ENCODE assay signal across 8 cellular contexts in the genomic region with DNA sequence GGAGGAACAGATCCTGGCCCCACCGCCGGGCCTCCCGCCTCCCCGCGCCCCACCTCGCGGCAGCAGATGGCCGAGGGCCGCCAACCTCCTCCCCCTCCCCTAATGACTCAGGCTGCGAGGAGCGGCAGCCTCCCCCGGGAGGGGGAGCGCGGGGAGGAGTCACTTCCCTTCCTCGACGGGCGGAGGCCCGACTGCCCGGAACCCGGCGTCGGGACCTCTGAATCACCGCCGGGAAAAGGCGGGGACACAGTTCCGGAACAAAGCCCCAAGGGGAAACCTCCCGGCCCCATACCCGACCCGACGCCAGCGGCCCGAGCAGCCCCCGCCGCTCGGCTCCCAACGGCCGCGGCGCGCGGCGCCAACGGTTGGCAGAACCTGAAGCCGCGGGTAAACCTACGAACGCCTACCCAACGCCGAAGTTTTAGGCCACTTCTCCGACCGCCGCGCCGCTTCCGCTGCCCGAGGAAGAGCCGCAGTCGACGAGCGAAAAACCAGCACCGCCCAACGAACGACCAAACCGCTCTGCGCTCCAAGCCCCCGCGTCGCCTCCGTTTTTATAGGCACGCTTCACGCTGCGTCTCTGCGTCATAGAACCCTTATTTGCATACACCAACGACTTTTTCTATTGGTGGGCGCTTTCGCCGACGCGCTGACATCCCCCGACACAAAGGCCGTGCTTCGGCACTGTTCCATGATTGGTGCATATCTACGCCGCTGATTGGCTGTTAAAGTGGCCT. TPM values are rescaled to one million over a fixed set of nuclear protein-coding genes. Genes with fewer than 3 reads are reported as not detected.
DNase-seq lines count a peak whose midpoint lies in the region; ATAC-seq, FAIRE-seq and TF ChIP-seq lines count a peak whose summit lies in the region.

No MANE protein-coding gene starts in this region.

- H3K27ac ChIP-seq in HepG2 (ENCODE audit: extremely low read length, insufficient read depth, low read length) = peak overlapping the region; percentile 91

- H3K27ac Mint-ChIP-seq in dendritic cell treated with granulocyte-macrophage colony-stimulating factor and Interleukin-4, amounts not matched to agents 40 ng/mL and 50 ng/mL, for 4 days = peak overlapping the region; percentile 95

- peaks cover 32% of the 10 kb centered on the region for H4K20me1 ChIP-seq in HepG2 (ENCODE audit: insufficient read depth, low read length)

- no peak overlapping the region for H2AFZ ChIP-seq in HepG2 (ENCODE audit: low read length)

- peaks cover 30% of the 10 kb centered on the region for H3K4me1 Mint-ChIP-seq in dendritic cell treated with granulocyte-macrophage colony-stimulating factor and Interleukin-4, amounts not matched to agents 40 ng/mL and 50 ng/mL, for 4 days (ENCODE audit: low read depth)

- H3K79me2 ChIP-seq in HepG2 (ENCODE audit: insufficient read depth, low read length) = peaks cover 23% of the 10 kb centered on the region

- intact Hi-C loops in dendritic cell treated with granulocyte-macrophage colony-stimulating factor and Interleukin-4, amounts not matched to agents 40 ng/mL and 50 ng/mL, for 4 days (cut with micrococcal nuclease) = no loop called here
- intact Hi-C loops in HepG2 (cut with micrococcal nuclease; ENCODE audit: unreplicated experiment) = loop anchor here (2.0 to 5.0 kb wide), 2 partner anchors 48 to 65 kb away; partner anchors contain the start of gene UNC13D

- no peaks in the 10 kb centered on the region for H3K9me3 ChIP-seq in HepG2 (ENCODE audit: low read length)

- ATAC-seq in GM19372 (IDR thresholded peaks at IDR 0.05; ENCODE audit: low read depth, unreplicated experiment) (peak; percentile 50), HG03521 (IDR thresholded peaks at IDR 0.05; ENCODE audit: unreplicated experiment) (peak; percentile 60), HepG2 (peak; percentile 81)

- peak overlapping the region; percentile 73 to 92 (median 86) for H3K4me3 ChIP-seq in HepG2 (replicated peaks in 1 of 3; ENCODE audit: insufficient read depth in 1 of 3, low read depth in 2 of 3, low read length in 3 of 3)

- no peaks in the 10 kb centered on the region for H3K9me3 Mint-ChIP-seq in dendritic cell treated with granulocyte-macrophage colony-stimulating factor and Interleukin-4, amounts not matched to agents 40 ng/mL and 50 ng/mL, for 4 days

- peak overlapping the region; percentile 88 for H3K4me2 ChIP-seq in HepG2 (ENCODE audit: low read depth, low read length)

- POLR2A ChIA-PET in HepG2 (lab: Yijun Ruan, JAX) = interaction anchor here (0.6 to 13.1 kb wide), 109 partner anchors 9 to 1029 kb away, joined by 3 to 390 read pairs (median 5); partner anchors contain the start of genes ACOX1, CDK3, EVPL and EXOC7

- BruUV-seq in HepG2 (replicated peaks; lab: Mats Ljungman, UMichigan) = no TSS peak

- no peak for TF ChIP-seq CTCF in HepG2 (CRISPR knock-in tag; IDR thresholded peaks at IDR 0.05)

- FAIRE-seq in HepG2 (lab: Jason Lieb, UNC) = peak; percentile 98

- no peaks in the 10 kb centered on the region for H3K27me3 Mint-ChIP-seq in dendritic cell treated with granulocyte-macrophage colony-stimulating factor and Interleukin-4, amounts not matched to agents 40 ng/mL and 50 ng/mL, for 4 days

- peak; percentile 80 for TF ChIP-seq RAD21 in HepG2 (CRISPR knock-in tag; IDR thresholded peaks at IDR 0.05)

- peaks cover 54% of the 10 kb centered on the region for H3K36me3 Mint-ChIP-seq in dendritic cell treated with granulocyte-macrophage colony-stimulating factor and Interleukin-4, amounts not matched to agents 40 ng/mL and 50 ng/mL, for 4 days (ENCODE audit: low read depth)

- peak; percentile 100 for TF ChIP-seq POLR2A in HepG2 (IDR thresholded peaks at IDR 0.05; ENCODE audit: insufficient read depth in 1 of 2, low read depth in 2 of 2, low read length in 2 of 2)

- H3K4me1 ChIP-seq in HepG2 (ENCODE audit: insufficient read depth, low read length) = peaks cover 58% of the 10 kb centered on the region

- TF ChIP-seq EP300 in HepG2 (IDR thresholded peaks at IDR 0.05; ENCODE audit: low read depth in 2 of 2, low read length in 2 of 2) (peak in 1 of 2 experiments; percentile 12; a peak in 1 of 4 replicates), HepG2 (CRISPR knock-in tag; IDR thresholded peaks at IDR 0.05; ENCODE audit: borderline replicate concordance) (no peak; the same call in none of the 2 replicates)

- under 1% methylated on average over 16 of the region's 84 CpGs for WGBS in HepG2 (ENCODE audit: low lambda C conversion rate)

- H3K27me3 ChIP-seq in HepG2 (ENCODE audit: control insufficient read depth in 1 of 2, insufficient read depth in 2 of 2, low read length in 2 of 2) = no peaks in the 10 kb centered on the region; a peak in 1 of 5 replicates

- CTCF ChIA-PET in HepG2 (lab: Yijun Ruan, JAX; ENCODE audit: low intra/inter-chr PET ratio, low total read pairs) = no interaction called here

- peak; percentile 74 to 99 (median 94) for DNase-seq in C1 segment of cervical spinal cord (lab: John Stamatoyannopoulos, UW)
- peak; percentile 100 for DNase-seq in NCI-H69 (lab: John Stamatoyannopoulos, UW)
- DNase-seq in activated CD4-positive, alpha-beta T cell treated with anti-CD3 and anti-CD28 coated beads, Interleukin-2, amount 50 U/mL, for 24 hours (ENCODE audit: low read depth in 1 of 2, low spot score in 1 of 2) = peak; percentile 90 to 93
- peak; percentile 100 for DNase-seq in HepG2 (ENCODE audit: low spot score)
- DNase-seq in stimulated activated CD4-positive, alpha-beta T cell treated with anti-CD3 and anti-CD28 coated beads, Interleukin-4, amount 100 ng/mL, for 1 hour = peak; percentile 91

- peak overlapping the region; percentile 98 for H3K9ac ChIP-seq in HepG2 (ENCODE audit: insufficient read depth, low read depth, low read length)

- peaks cover 8 to 9% of the 10 kb centered on the region in 2 experiments; a peak in 4 of 5 replicates for H3K36me3 ChIP-seq in HepG2 (replicated peaks in 1 of 2; ENCODE audit: control insufficient read depth in 1 of 2, insufficient read depth in 2 of 2, low read length in 2 of 2)

- H3K4me3 Mint-ChIP-seq in dendritic cell treated with granulocyte-macrophage colony-stimulating factor and Interleukin-4, amounts not matched to agents 40 ng/mL and 50 ng/mL, for 4 days = peak overlapping the region; percentile 86

- in situ Hi-C loops in HepG2 (cut with HindIII; ENCODE audit: extremely low pct_ligation_motif_present, low pct_unique_long_range_greater_than_20kb) = no loop called here

RNA-seq across cellular contexts. Expression of gene UNK, which starts 5.2 kb away (rescaled TPM):
- total RNA-seq in HepG2 (2016; rRNA removed; fragmentation: Illumina TruSeq; extraction: Trizol) = 28.6 and 33.0 TPM in 2 replicates
- 37.2 and 44.0 TPM in 2 replicates for total RNA-seq in HepG2 (2016; cell fraction: cytosol; rRNA removed; fragmentation: Illumina TruSeq; extraction: Trizol; ENCODE audit: low read depth)
- total RNA-seq in HepG2 (2016; cell fraction: insoluble cytoplasmic fraction; rRNA removed; fragmentation: Illumina TruSeq; extraction: Trizol) = 21.2 and 33.0 TPM in 2 replicates
- 58.6 and 59.5 TPM in 2 replicates for total RNA-seq in HepG2 (2016; cell fraction: membrane; rRNA removed; fragmentation: Illumina TruSeq; extraction: Trizol)
- total RNA-seq in HepG2 (2016; cell fraction: nucleus; rRNA removed; fragmentation: Illumina TruSeq; extraction: Trizol) = 38.6 and 43.6 TPM in 2 replicates
- 30.7 and 31.6 TPM in 2 replicates for polyA plus RNA-seq in HepG2 (2011; rRNA removed)
- 18.7 and 21.7 TPM in 2 replicates for polyA plus RNA-seq in HepG2 (2011; cell fraction: cytosol; rRNA removed)
- 50.0 and 56.4 TPM in 2 replicates for polyA plus RNA-seq in HepG2 (2011; cell fraction: nucleus; rRNA removed)
- polyA plus RNA-seq in HepG2 (2012) = 20.8 and 23.9 TPM in 2 replicates
- polyA plus RNA-seq in HepG2 (2016; cell fraction: cytosol; fragmentation: Illumina TruSeq; extraction: Trizol; ENCODE audit: low read depth) = 55.3 and 62.7 TPM in 2 replicates
- polyA plus RNA-seq in HepG2 (2016; cell fraction: insoluble cytoplasmic fraction; fragmentation: Illumina TruSeq; extraction: Trizol; ENCODE audit: low read depth) = 28.7 and 35.1 TPM in 2 replicates
- 64.7 and 69.9 TPM in 2 replicates for polyA plus RNA-seq in HepG2 (2016; cell fraction: membrane; fragmentation: Illumina TruSeq; extraction: Trizol; ENCODE audit: low read depth)
- 52.8 and 60.0 TPM in 2 replicates for polyA plus RNA-seq in HepG2 (2016; cell fraction: nucleus; fragmentation: Illumina TruSeq; extraction: Trizol; ENCODE audit: insufficient read depth, low read depth)
- 24.3 and 28.1 TPM in 2 replicates for polyA minus RNA-seq in HepG2 (2011; rRNA and poly(A)+ RNA removed; ENCODE audit: low replicate concordance)
- polyA minus RNA-seq in HepG2 (2011; cell fraction: cytosol; rRNA and poly(A)+ RNA removed) = 10.4 and 14.9 TPM in 2 replicates
- polyA minus RNA-seq in HepG2 (2011; cell fraction: nucleus; rRNA and poly(A)+ RNA removed) = 78.9 and 91.3 TPM in 2 replicates

RNA-seq across cellular contexts. Expression of gene GALK1, which starts 14.4 kb away (rescaled TPM):
- total RNA-seq in HepG2 (2016; rRNA removed; fragmentation: Illumina TruSeq; extraction: Trizol) = 93.6 and 95.6 TPM in 2 replicates
- 31.6 and 39.5 TPM in 2 replicates for total RNA-seq in HepG2 (2016; cell fraction: cytosol; rRNA removed; fragmentation: Illumina TruSeq; extraction: Trizol; ENCODE audit: low read depth)
- total RNA-seq in HepG2 (2016; cell fraction: insoluble cytoplasmic fraction; rRNA removed; fragmentation: Illumina TruSeq; extraction: Trizol) = 94.0 and 98.0 TPM in 2 replicates
- 35.0 and 44.2 TPM in 2 replicates for total RNA-seq in HepG2 (2016; cell fraction: membrane; rRNA removed; fragmentation: Illumina TruSeq; extraction: Trizol)
- total RNA-seq in HepG2 (2016; cell fraction: nucleus; rRNA removed; fragmentation: Illumina TruSeq; extraction: Trizol) = 44.3 and 48.9 TPM in 2 replicates
- polyA plus RNA-seq in HepG2 (2011; rRNA removed) = 59.9 and 93.0 TPM in 2 replicates
- polyA plus RNA-seq in HepG2 (2011; cell fraction: cytosol; rRNA removed) = 65.7 and 112 TPM in 2 replicates
- polyA plus RNA-seq in HepG2 (2011; cell fraction: nucleus; rRNA removed) = 162 and 164 TPM in 2 replicates
- 57.4 and 59.7 TPM in 2 replicates for polyA plus RNA-seq in HepG2 (2012)
- polyA plus RNA-seq in HepG2 (2016; cell fraction: cytosol; fragmentation: Illumina TruSeq; extraction: Trizol; ENCODE audit: low read depth) = 29.0 and 30.8 TPM in 2 replicates
- polyA plus RNA-seq in HepG2 (2016; cell fraction: insoluble cytoplasmic fraction; fragmentation: Illumina TruSeq; extraction: Trizol; ENCODE audit: low read depth) = 86.3 and 86.5 TPM in 2 replicates
- polyA plus RNA-seq in HepG2 (2016; cell fraction: membrane; fragmentation: Illumina TruSeq; extraction: Trizol; ENCODE audit: low read depth) = 25.3 and 27.1 TPM in 2 replicates
- 72.3 and 78.9 TPM in 2 replicates for polyA plus RNA-seq in HepG2 (2016; cell fraction: nucleus; fragmentation: Illumina TruSeq; extraction: Trizol; ENCODE audit: insufficient read depth, low read depth)
- polyA minus RNA-seq in HepG2 (2011; rRNA and poly(A)+ RNA removed; ENCODE audit: low replicate concordance) = 28.9 and 121 TPM in 2 replicates
- 45.9 and 49.6 TPM in 2 replicates for polyA minus RNA-seq in HepG2 (2011; cell fraction: cytosol; rRNA and poly(A)+ RNA removed)
- polyA minus RNA-seq in HepG2 (2011; cell fraction: nucleus; rRNA and poly(A)+ RNA removed) = 26.3 and 28.6 TPM in 2 replicates

RNA-seq across cellular contexts. Expression of gene ITGB4, which starts 58.2 kb away (rescaled TPM):
- total RNA-seq in HepG2 (2016; rRNA removed; fragmentation: Illumina TruSeq; extraction: Trizol) = 4.0 and 6.9 TPM in 2 replicates
- total RNA-seq in HepG2 (2016; cell fraction: cytosol; rRNA removed; fragmentation: Illumina TruSeq; extraction: Trizol; ENCODE audit: low read depth) = 9.2 and 10.4 TPM in 2 replicates
- total RNA-seq in HepG2 (2016; cell fraction: insoluble cytoplasmic fraction; rRNA removed; fragmentation: Illumina TruSeq; extraction: Trizol) = 3.9 and 6.3 TPM in 2 replicates
- 10.1 and 14.6 TPM in 2 replicates for total RNA-seq in HepG2 (2016; cell fraction: membrane; rRNA removed; fragmentation: Illumina TruSeq; extraction: Trizol)
- total RNA-seq in HepG2 (2016; cell fraction: nucleus; rRNA removed; fragmentation: Illumina TruSeq; extraction: Trizol) = 3.7 and 3.9 TPM in 2 replicates
- 14.5 and 14.7 TPM in 2 replicates for polyA plus RNA-seq in HepG2 (2011; rRNA removed)
- polyA plus RNA-seq in HepG2 (2011; cell fraction: cytosol; rRNA removed) = 5.1 and 8.2 TPM in 2 replicates
- 28.7 and 39.5 TPM in 2 replicates for polyA plus RNA-seq in HepG2 (2011; cell fraction: nucleus; rRNA removed)
- 13.2 and 14.2 TPM in 2 replicates for polyA plus RNA-seq in HepG2 (2012)
- 36.1 and 40.9 TPM in 2 replicates for polyA plus RNA-seq in HepG2 (2016; cell fraction: cytosol; fragmentation: Illumina TruSeq; extraction: Trizol; ENCODE audit: low read depth)
- 10.5 and 16.8 TPM in 2 replicates for polyA plus RNA-seq in HepG2 (2016; cell fraction: insoluble cytoplasmic fraction; fragmentation: Illumina TruSeq; extraction: Trizol; ENCODE audit: low read depth)
- polyA plus RNA-seq in HepG2 (2016; cell fraction: membrane; fragmentation: Illumina TruSeq; extraction: Trizol; ENCODE audit: low read depth) = 41.4 and 43.0 TPM in 2 replicates
- 20.5 and 28.1 TPM in 2 replicates for polyA plus RNA-seq in HepG2 (2016; cell fraction: nucleus; fragmentation: Illumina TruSeq; extraction: Trizol; ENCODE audit: insufficient read depth, low read depth)
- 25.3 and 28.4 TPM in 2 replicates for polyA minus RNA-seq in HepG2 (2011; rRNA and poly(A)+ RNA removed; ENCODE audit: low replicate concordance)
- polyA minus RNA-seq in HepG2 (2011; cell fraction: cytosol; rRNA and poly(A)+ RNA removed) = 8.4 and 12.7 TPM in 2 replicates
- polyA minus RNA-seq in HepG2 (2011; cell fraction: nucleus; rRNA and poly(A)+ RNA removed) = 3.2 and 6.3 TPM in 2 replicates

Comparison
In these comparisons a context has a peak if more than half of its experiments do, and no peak if none do; other contexts are left out.
1. Peak in every context shown above with its lines: DNase-seq, ATAC-seq, H3K4me3 ChIP-seq and H3K27ac ChIP-seq.